11 cellular contexts compared by ENCODE assay signal in the genomic region with DNA sequence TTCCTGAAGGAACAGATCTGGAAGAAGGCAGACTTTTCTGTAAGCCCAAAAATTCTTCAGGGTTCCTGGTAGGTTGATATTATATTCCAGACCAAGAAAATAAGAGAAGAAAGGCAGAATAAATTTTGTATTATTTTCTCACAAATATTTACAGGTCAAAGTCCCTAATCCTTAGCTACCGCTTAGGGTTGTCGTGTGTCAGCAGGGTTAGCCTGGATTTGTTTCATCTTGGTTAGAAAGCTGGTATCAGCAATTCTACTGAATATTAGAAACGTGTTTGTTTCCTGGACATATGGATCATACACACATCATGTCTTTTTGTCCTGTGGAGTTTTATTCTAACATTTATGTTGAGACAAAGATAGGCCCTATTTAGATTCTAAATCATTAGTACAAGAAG.
A peak's percentile ranks its signal among the peaks of the same experiment; 100 is the strongest.
DNase-seq lines count a peak whose midpoint lies in the region; ATAC-seq and TF ChIP-seq lines count a peak whose summit lies in the region.
"Had no signal": no experiment of that assay in that cellular context is flagged by ENCODE, and none has a peak within 500 bp of the region (broad histone marks: within the 10 kb centered on the region; RNA-seq: fewer than 3 reads in every experiment).

No MANE protein-coding gene starts in this region.

- in situ Hi-C loops in gastrocnemius medialis (cut with MboI; ENCODE audit: low sequenced_read_pairs in 4 of 4), result no loop called here

- no peak for TF ChIP-seq CTCF in HCT116 (IDR thresholded peaks at IDR 0.05 in 2 of 3, conservative IDR thresholded peaks at IDR 0.05 in 1 of 3; ENCODE audit: borderline replicate concordance in 1 of 3, insufficient read depth in 1 of 3, low read depth in 2 of 3, low read length in 2 of 3)
- TF ChIP-seq CTCF in PC-9 (conservative IDR thresholded peaks at IDR 0.05), result no peak
- TF ChIP-seq CTCF in hepatocyte (IDR thresholded peaks at IDR 0.05; ENCODE audit: poor library complexity), result no peak
- no peak for TF ChIP-seq CTCF in right lobe of liver (IDR thresholded peaks at IDR 0.05)
- no peak for TF ChIP-seq CTCF in gastrocnemius medialis (IDR thresholded peaks at IDR 0.05 in 4 of 5, conservative IDR thresholded peaks at IDR 0.05 in 1 of 5)

- H3K4me3 ChIP-seq in HCT116 (replicated peaks in 1 of 2; ENCODE audit: low read depth in 1 of 2, low read length in 2 of 2) (no peak overlapping the region), PC-9 (peak overlapping the region; percentile 30; the same call in 1 of the 2 replicates), hepatocyte (no peak overlapping the region), right lobe of liver (no peak overlapping the region), gastrocnemius medialis (no peak overlapping the region)
- H3K4me3 ChIP-seq: HAP-1 had no signal

- H3K36me3 ChIP-seq in HCT116 (ENCODE audit: control insufficient read depth in 1 of 2, insufficient read depth in 2 of 2, low read length in 2 of 2), result no peaks in the 10 kb centered on the region
- H3K36me3 ChIP-seq in PC-9 (ENCODE audit: low read depth), result no peaks in the 10 kb centered on the region
- H3K36me3 ChIP-seq in hepatocyte (replicated peaks; ENCODE audit: insufficient read depth, low read depth), result no peaks in the 10 kb centered on the region
- no peaks in the 10 kb centered on the region for H3K36me3 ChIP-seq in right lobe of liver
- no peaks in the 10 kb centered on the region for H3K36me3 ChIP-seq in gastrocnemius medialis
- H3K36me3 ChIP-seq: HAP-1 had no signal

- TF ChIP-seq RAD21 in HCT116 (IDR thresholded peaks at IDR 0.05; ENCODE audit: low read depth), result no peak

- POLR2A ChIA-PET in HCT116 (lab: Charles Lee) (no interaction called here), PC-9 (lab: Charles Lee; ENCODE audit: unreplicated experiment) (interaction anchor here (0.6 kb wide), 2 partner anchors 20 to 330 kb away, joined by 4 to 6 read pairs; no protein-coding TSS in a partner anchor)

- ATAC-seq in HCT116 (no peak), right lobe of liver (peak; percentile 74 to 78 (median 76)), gastrocnemius medialis (no peak)
- ATAC-seq: CD8-positive, alpha-beta T cell had no signal

- no peaks in the 10 kb centered on the region for H3F3A ChIP-seq in PC-9 (ENCODE audit: insufficient read depth, low read depth)

- H3K4me1 ChIP-seq in HCT116 (ENCODE audit: control insufficient read depth in 1 of 2, insufficient read depth in 2 of 2, low read length in 2 of 2) (peaks cover 14 to 21% of the 10 kb centered on the region in 2 experiments; a peak in 3 of 4 replicates), PC-9 (replicated peaks; ENCODE audit: insufficient read depth) (peaks cover 19% of the 10 kb centered on the region), hepatocyte (ENCODE audit: insufficient read depth) (no peaks in the 10 kb centered on the region), right lobe of liver (peaks cover 0 to 16% (median 7%) of the 10 kb centered on the region in 4 donors), gastrocnemius medialis (peaks cover 0 to 3% of the 10 kb centered on the region in 2 donors)
- H3K4me1 ChIP-seq: HAP-1 had no signal

- CTCF ChIA-PET in HCT116 (lab: Charles Lee) (no interaction called here), PC-9 (lab: Charles Lee) (no interaction called here)

- no peak overlapping the region for H3K9ac ChIP-seq in HCT116 (ENCODE audit: low read length)

- H3K27ac ChIP-seq in HCT116 (ENCODE audit: low read depth, low read length) (peak overlapping the region; percentile 47; the same call in 1 of the 2 replicates), PC-9 (peak overlapping the region; percentile 83), hepatocyte (peak overlapping the region; percentile 12), right lobe of liver (peak overlapping the region; percentile 38 to 69 (median 51)), gastrocnemius medialis (no peak overlapping the region)

- no TSS peak for BruUV-seq in HCT116 (replicated peaks; lab: Mats Ljungman, UMichigan)
- BruUV-seq in PC-9 (replicated peaks; lab: Mats Ljungman, UMichigan), result no TSS peak

- H4K20me1 ChIP-seq in HCT116 (ENCODE audit: insufficient read depth), result no peaks in the 10 kb centered on the region
- H4K20me1 ChIP-seq in PC-9 (ENCODE audit: insufficient read depth), result no peaks in the 10 kb centered on the region
- no peaks in the 10 kb centered on the region for H4K20me1 ChIP-seq in hepatocyte (ENCODE audit: insufficient read depth, poor library complexity, severe bottlenecking)

- DNase-seq in HCT116 (ENCODE audit: low read depth, low spot score), result no peak
- DNase-seq in PC-9, result no peak
- DNase-seq in hepatocyte (ENCODE audit: low spot score), result no peak
- DNase-seq in right lobe of liver, result no peak
- DNase-seq in HK-2 (ENCODE audit: unreplicated experiment), result no peak
- DNase-seq in gastrocnemius medialis, result no peak
- no peak for DNase-seq in T-helper 2 cell
- DNase-seq: CD8-positive, alpha-beta T cell; COR-L47; HFFc6 had no signal

- H3K9me2 ChIP-seq in HCT116 (ENCODE audit: insufficient read depth) (no peaks in the 10 kb centered on the region), PC-9 (ENCODE audit: insufficient read depth) (no peaks in the 10 kb centered on the region), hepatocyte (replicated peaks; ENCODE audit: insufficient read depth) (no peaks in the 10 kb centered on the region)

- H3K79me2 ChIP-seq in HCT116 (ENCODE audit: insufficient read depth, low read length), result no peaks in the 10 kb centered on the region
- H3K79me2 ChIP-seq in PC-9 (ENCODE audit: low read depth), result no peaks in the 10 kb centered on the region
- H3K79me2 ChIP-seq in hepatocyte, result no peaks in the 10 kb centered on the region

- H3K4me2 ChIP-seq in HCT116 (ENCODE audit: low read length) (peak overlapping the region; percentile 60; the same call in 1 of the 2 replicates), PC-9 (no peak overlapping the region; the same call in 1 of the 2 replicates), hepatocyte (no peak overlapping the region)

- intact Hi-C loops in HCT116 (cut with micrococcal nuclease) (no loop called here), PC-9 (cut with micrococcal nuclease; ENCODE audit: unreplicated experiment) (no loop called here), right lobe of liver (cut with DNase I) (no loop called here), gastrocnemius medialis (cut with DNase I; ENCODE audit: low total_unique reads) (no loop called here)

- RAD21 ChIA-PET in HCT116 (lab: Charles Lee; ENCODE audit: low non-redundant PET in 1 of 2, low total read pairs in 2 of 2, uncharacterized antibody in 2 of 2, unreplicated experiment in 2 of 2), result no interaction called here

- H3K9me3 ChIP-seq in HCT116 (ENCODE audit: control insufficient read depth in 1 of 2, insufficient read depth in 1 of 2, low read depth in 1 of 2, low read length in 2 of 2), result no peaks in the 10 kb centered on the region
- H3K9me3 ChIP-seq in PC-9 (ENCODE audit: insufficient read depth, low read depth), result peaks cover 7% of the 10 kb centered on the region; the same call in 1 of the 2 replicates
- no peaks in the 10 kb centered on the region for H3K9me3 ChIP-seq in hepatocyte (ENCODE audit: low read depth)
- H3K9me3 ChIP-seq in right lobe of liver, result no peaks in the 10 kb centered on the region
- no peaks in the 10 kb centered on the region for H3K9me3 ChIP-seq in gastrocnemius medialis
- H3K9me3 ChIP-seq: HAP-1 had no signal

- H2AFZ ChIP-seq in HCT116 (ENCODE audit: low read depth, low read length, poor library complexity, severe bottlenecking) (peak overlapping the region; percentile 17), PC-9 (no peak overlapping the region), hepatocyte (no peak overlapping the region)

- WGBS in hepatocyte (ENCODE audit: low lambda C conversion rate, missing lambda C conversion rate), result 81% methylated on average over 3 of the region's 3 CpGs
- WGBS in right lobe of liver (ENCODE audit: insufficient coverage, low coverage, low lambda C conversion rate, missing lambda C conversion rate), result 23% methylated on average over 3 of the region's 3 CpGs

- H3K27me3 ChIP-seq in HCT116 (ENCODE audit: insufficient read depth, low read length) (no peaks in the 10 kb centered on the region), PC-9 (ENCODE audit: insufficient read depth, low read depth) (no peaks in the 10 kb centered on the region), hepatocyte (no peaks in the 10 kb centered on the region), right lobe of liver (no peaks in the 10 kb centered on the region), gastrocnemius medialis (no peaks in the 10 kb centered on the region)

- no peak for TF ChIP-seq POLR2A in HCT116 (IDR thresholded peaks at IDR 0.05; ENCODE audit: borderline replicate concordance, extremely low read depth, insufficient read depth, insufficient read length)
- no peak for TF ChIP-seq POLR2A in right lobe of liver (IDR thresholded peaks at IDR 0.05)
- TF ChIP-seq POLR2A in gastrocnemius medialis (IDR thresholded peaks at IDR 0.05), result no peak

TF ChIP-seq in HCT116, 20 proteins besides CTCF, POLR2A, EP300 and RAD21:
- no peak for TF ChIP-seq ZFX (IDR thresholded peaks at IDR 0.05)
- no peak for TF ChIP-seq ATF3 (IDR thresholded peaks at IDR 0.05)

Comparison
In these comparisons a context has a peak if more than half of its experiments do, and no peak if none do; other contexts are left out.
1. ATAC-seq: peak in right lobe of liver (4 of 4); none in HCT116 (single experiment) and gastrocnemius medialis (0 of 2).
2. H3K27ac ChIP-seq: peak in HCT116 (single experiment), PC-9 (single experiment), hepatocyte (single experiment) and right lobe of liver (3 of 3); none in gastrocnemius medialis (0 of 4).